Comparison of ENCODE assay signal across 1 cellular context in the genomic region with DNA sequence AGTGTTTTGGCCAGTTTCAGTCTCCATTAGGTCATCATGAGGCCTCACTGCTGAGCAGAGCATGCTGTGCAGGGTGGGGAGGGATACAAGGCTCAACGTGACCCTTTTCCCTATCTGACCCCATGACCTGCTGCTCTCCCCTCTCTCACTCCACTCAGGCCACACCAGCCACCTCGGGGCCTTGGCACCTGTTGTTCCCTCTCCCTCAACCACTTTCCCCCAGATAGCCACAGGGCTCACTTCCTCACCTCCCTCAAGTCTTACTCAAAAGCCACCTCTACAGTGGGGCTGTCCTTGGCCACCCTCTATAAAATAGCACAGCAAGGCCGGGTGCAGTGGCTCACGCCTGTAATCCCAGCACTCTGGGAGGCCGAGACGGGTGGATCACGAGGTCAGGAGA.
TF ChIP-seq lines count a peak whose summit lies in the region.

No MANE protein-coding gene starts in this region.

TF ChIP-seq in HepG2, 621 proteins besides CTCF, POLR2A, EP300 and RAD21:
- no peak for TF ChIP-seq MXI1 (IDR thresholded peaks at IDR 0.05; ENCODE audit: borderline replicate concordance, low read depth, low read length)
- TF ChIP-seq, protein P1, sequence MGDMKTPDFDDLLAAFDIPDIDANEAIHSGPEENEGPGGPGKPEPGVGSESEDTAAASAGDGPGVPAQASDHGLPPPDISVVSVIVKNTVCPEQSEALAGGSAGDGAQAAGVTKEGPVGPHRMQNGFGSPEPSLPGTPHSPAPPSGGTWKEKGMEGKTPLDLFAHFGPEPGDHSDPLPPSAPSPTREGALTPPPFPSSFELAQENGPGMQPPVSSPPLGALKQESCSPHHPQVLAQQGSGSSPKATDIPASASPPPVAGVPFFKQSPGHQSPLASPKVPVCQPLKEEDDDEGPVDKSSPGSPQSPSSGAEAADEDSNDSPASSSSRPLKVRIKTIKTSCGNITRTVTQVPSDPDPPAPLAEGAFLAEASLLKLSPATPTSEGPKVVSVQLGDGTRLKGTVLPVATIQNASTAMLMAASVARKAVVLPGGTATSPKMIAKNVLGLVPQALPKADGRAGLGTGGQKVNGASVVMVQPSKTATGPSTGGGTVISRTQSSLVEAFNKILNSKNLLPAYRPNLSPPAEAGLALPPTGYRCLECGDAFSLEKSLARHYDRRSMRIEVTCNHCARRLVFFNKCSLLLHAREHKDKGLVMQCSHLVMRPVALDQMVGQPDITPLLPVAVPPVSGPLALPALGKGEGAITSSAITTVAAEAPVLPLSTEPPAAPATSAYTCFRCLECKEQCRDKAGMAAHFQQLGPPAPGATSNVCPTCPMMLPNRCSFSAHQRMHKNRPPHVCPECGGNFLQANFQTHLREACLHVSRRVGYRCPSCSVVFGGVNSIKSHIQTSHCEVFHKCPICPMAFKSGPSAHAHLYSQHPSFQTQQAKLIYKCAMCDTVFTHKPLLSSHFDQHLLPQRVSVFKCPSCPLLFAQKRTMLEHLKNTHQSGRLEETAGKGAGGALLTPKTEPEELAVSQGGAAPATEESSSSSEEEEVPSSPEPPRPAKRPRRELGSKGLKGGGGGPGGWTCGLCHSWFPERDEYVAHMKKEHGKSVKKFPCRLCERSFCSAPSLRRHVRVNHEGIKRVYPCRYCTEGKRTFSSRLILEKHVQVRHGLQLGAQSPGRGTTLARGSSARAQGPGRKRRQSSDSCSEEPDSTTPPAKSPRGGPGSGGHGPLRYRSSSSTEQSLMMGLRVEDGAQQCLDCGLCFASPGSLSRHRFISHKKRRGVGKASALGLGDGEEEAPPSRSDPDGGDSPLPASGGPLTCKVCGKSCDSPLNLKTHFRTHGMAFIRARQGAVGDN (CRISPR knock-in tag; IDR thresholded peaks at IDR 0.05): 0 out of 2 replicates have a peak, but pooled peaks have one; percentile 10
